ENCODE assay signal across 1 cellular context in genomic region chr19:11506101-11506555, GRCh38.
TF ChIP-seq lines count a peak whose summit lies in the region.

No MANE protein-coding gene starts in this region.

TF ChIP-seq in WTC11, 78 proteins besides CTCF, POLR2A, EP300 and RAD21 (continued from another document):
- TF ChIP-seq, protein P1, sequence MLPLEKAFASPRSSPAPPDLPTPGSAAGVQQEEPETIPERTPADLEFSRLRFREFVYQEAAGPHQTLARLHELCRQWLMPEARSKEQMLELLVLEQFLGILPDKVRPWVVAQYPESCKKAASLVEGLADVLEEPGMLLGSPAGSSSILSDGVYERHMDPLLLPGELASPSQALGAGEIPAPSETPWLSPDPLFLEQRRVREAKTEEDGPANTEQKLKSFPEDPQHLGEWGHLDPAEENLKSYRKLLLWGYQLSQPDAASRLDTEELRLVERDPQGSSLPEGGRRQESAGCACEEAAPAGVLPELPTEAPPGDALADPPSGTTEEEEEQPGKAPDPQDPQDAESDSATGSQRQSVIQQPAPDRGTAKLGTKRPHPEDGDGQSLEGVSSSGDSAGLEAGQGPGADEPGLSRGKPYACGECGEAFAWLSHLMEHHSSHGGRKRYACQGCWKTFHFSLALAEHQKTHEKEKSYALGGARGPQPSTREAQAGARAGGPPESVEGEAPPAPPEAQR (CRISPR knock-in tag; IDR thresholded peaks at IDR 0.05), result no peak
- TF ChIP-seq ETV6 (CRISPR knock-in tag; IDR thresholded peaks at IDR 0.05) (no peak), FOXJ3 (CRISPR knock-in tag; IDR thresholded peaks at IDR 0.05; ENCODE audit: borderline replicate concordance) (no peak), MLX (CRISPR knock-in tag; IDR thresholded peaks at IDR 0.05) (no peak), ZNF281 (CRISPR knock-in tag; IDR thresholded peaks at IDR 0.05) (0 out of 2 replicates have a peak, but pooled peaks have one; percentile 21)
